In genomic region chr7:36752026-36752735, GRCh38 we compare ENCODE assay signal across 30 cellular contexts. TPM values are rescaled to one million over a fixed set of nuclear protein-coding genes. Genes with fewer than 3 reads are reported as not detected.
"Had no signal": no experiment of that assay in that cellular context is flagged by ENCODE, and none has a peak within 500 bp of the region (broad histone marks: within the 10 kb centered on the region; RNA-seq: fewer than 3 reads in every experiment).

No MANE protein-coding gene starts in this region.

- H3K27me3 ChIP-seq: brain microvascular endothelial cell, Peyer's patch had no signal

- DNase-seq: activated CD4-positive, alpha-beta T cell treated with anti-CD3 and anti-CD28 coated beads, Interleukin-2, amount 10 ng/mL, durations not matched to agents 24 days and 14 days; activated CD4-positive, alpha-beta T cell treated with anti-CD3 and anti-CD28 coated beads, Interleukin-2, amount 50 U/mL, for 4 hours; activated CD8-positive, alpha-beta T cell treated with anti-CD3 and anti-CD28 coated beads for 36 hours; activated gamma-delta T cell; activated naive CD4-positive, alpha-beta T cell treated with Interleukin-2 at 50 U/mL for 16 hours; activated naive CD8-positive, alpha-beta T cell treated with anti-CD3 and anti-CD28 coated beads, Interleukin-2, amount 10 ng/mL, durations not matched to agents 7 days and 5 days; activated T-cell treated with anti-CD3 and anti-CD28 coated beads, Interleukin-2, amount 50 U/mL, for 24 hours; brain microvascular endothelial cell; central memory CD4-positive, alpha-beta T cell; NCI-H1105; NCI-H1417 treated with DMSO at 0.1 percent for 48 hours; NCI-H1694; NCI-H1930; NCI-H2081 treated with DMSO at 0.1 percent for 48 hours; NCI-H226; NCI-H446 treated with DMSO at 0.1 percent for 48 hours; NCI-H524; NCI-H69; NK-92 treated with Interleukin-12 subunit alpha and Interleukin-12 subunit beta, amount 100 ng/mL, for 24 hours; PC-3; Peyer's patch; RPMI8226; SHP77 treated with DMSO at 0.1 percent for 48 hours; SK-N-SH had no signal

- H3K9me3 ChIP-seq: Peyer's patch, SJSA1, SK-N-SH had no signal

- H3K9me3 Mint-ChIP-seq: activated CD8-positive, alpha-beta T cell treated with anti-CD3 and anti-CD28 coated beads for 36 hours; activated naive CD4-positive, alpha-beta T cell treated with anti-CD3 and anti-CD28 coated beads, Interleukin-2, amount 50 U/mL, for 24 hours; activated naive CD8-positive, alpha-beta T cell treated with anti-CD3 and anti-CD28 coated beads, Interleukin-2, amount 10 ng/mL, durations not matched to agents 7 days and 5 days; activated T-cell treated with anti-CD3 and anti-CD28 coated beads, Interleukin-2, amount 50 U/mL, for 24 hours; activated T-helper 2 cell treated with anti-CD3 and anti-CD28 coated beads, Interferon-gamma antibody, Interleukin-2, Interleukin-4, amounts not matched to agents 10 μg/mL and 5 μg/mL and 100 μg/mL, durations not matched to agents 14 hours and 24 hours and 36 hours; T-helper 2 cell treated with Interferon-gamma antibody and Interleukin-4, amounts not matched to agents 5 μg/mL and 100 μg/mL, for 36 hours had no signal

- H3K4me3 ChIP-seq: K562, Peyer's patch, SJSA1 had no signal

- H3K27ac Mint-ChIP-seq: activated CD4-positive, alpha-beta T cell treated with anti-CD3 and anti-CD28 coated beads, Interleukin-2, amount 10 ng/mL, durations not matched to agents 24 days and 14 days; activated CD8-positive, alpha-beta T cell treated with anti-CD3 and anti-CD28 coated beads for 36 hours; activated naive CD4-positive, alpha-beta T cell treated with anti-CD3 and anti-CD28 coated beads, Interleukin-2, amount 50 U/mL, for 24 hours; activated naive CD8-positive, alpha-beta T cell treated with anti-CD3 and anti-CD28 coated beads, Interleukin-2, amount 10 ng/mL, durations not matched to agents 7 days and 5 days; activated T-cell treated with anti-CD3 and anti-CD28 coated beads, Interleukin-2, amount 50 U/mL, for 24 hours; activated T-helper 2 cell treated with anti-CD3 and anti-CD28 coated beads, Interferon-gamma antibody, Interleukin-2, Interleukin-4, amounts not matched to agents 10 μg/mL and 5 μg/mL and 100 μg/mL, durations not matched to agents 14 hours and 24 hours and 36 hours; T-helper 1 cell treated with Interleukin-12 subunit alpha and Interleukin-12 subunit beta and Interleukin-4 antibody, amounts not matched to agents 30 μg/mL and 1 μg/mL, for 36 hours; T-helper 2 cell treated with Interferon-gamma antibody and Interleukin-4, amounts not matched to agents 5 μg/mL and 100 μg/mL, for 36 hours had no signal

- H3K4me3 Mint-ChIP-seq: activated CD4-positive, alpha-beta T cell treated with anti-CD3 and anti-CD28 coated beads, Interleukin-2, amount 10 ng/mL, durations not matched to agents 24 days and 14 days; activated CD8-positive, alpha-beta T cell treated with anti-CD3 and anti-CD28 coated beads for 36 hours; activated naive CD4-positive, alpha-beta T cell treated with anti-CD3 and anti-CD28 coated beads, Interleukin-2, amount 50 U/mL, for 24 hours; activated naive CD8-positive, alpha-beta T cell treated with anti-CD3 and anti-CD28 coated beads, Interleukin-2, amount 10 ng/mL, durations not matched to agents 7 days and 5 days; activated T-cell treated with anti-CD3 and anti-CD28 coated beads, Interleukin-2, amount 50 U/mL, for 24 hours; T-helper 1 cell treated with Interleukin-12 subunit alpha and Interleukin-12 subunit beta and Interleukin-4 antibody, amounts not matched to agents 30 μg/mL and 1 μg/mL, for 36 hours; T-helper 2 cell treated with Interferon-gamma antibody and Interleukin-4, amounts not matched to agents 5 μg/mL and 100 μg/mL, for 36 hours had no signal

- H3K36me3 Mint-ChIP-seq: activated naive CD4-positive, alpha-beta T cell treated with anti-CD3 and anti-CD28 coated beads, Interleukin-2, amount 50 U/mL, for 24 hours had no signal

- H3K36me3 ChIP-seq: brain microvascular endothelial cell, Peyer's patch, SJSA1 had no signal

- H3K27me3 Mint-ChIP-seq: activated CD8-positive, alpha-beta T cell treated with anti-CD3 and anti-CD28 coated beads for 36 hours; activated naive CD4-positive, alpha-beta T cell treated with anti-CD3 and anti-CD28 coated beads, Interleukin-2, amount 50 U/mL, for 24 hours; activated T-cell treated with anti-CD3 and anti-CD28 coated beads, Interleukin-2, amount 50 U/mL, for 24 hours had no signal

- ATAC-seq: activated CD8-positive, alpha-beta T cell treated with anti-CD3 and anti-CD28 coated beads for 36 hours; K562; PC-3 had no signal

RNA-seq across cellular contexts. Expression of gene AOAH, which starts 27.9 kb away (rescaled TPM):
- total RNA-seq: K562, PC-3 had no signal
